In genomic region chr4:145055533-145056257, GRCh38 we compare ENCODE assay signal across 30 cellular contexts. TPM values are rescaled to one million over a fixed set of nuclear protein-coding genes. Genes with fewer than 3 reads are reported as not detected.
DNase-seq lines count a peak whose midpoint lies in the region; ATAC-seq, FAIRE-seq and TF ChIP-seq lines count a peak whose summit lies in the region.
"Had no signal": no experiment of that assay in that cellular context is flagged by ENCODE, and none has a peak within 500 bp of the region (broad histone marks: within the 10 kb centered on the region; RNA-seq: fewer than 3 reads in every experiment).

No MANE protein-coding gene starts in this region.

- H3K9ac ChIP-seq in astrocyte (ENCODE audit: low read length) = no peak overlapping the region
- H3K9ac ChIP-seq: KMS-11 had no signal

- no peaks in the 10 kb centered on the region for H4K20me1 ChIP-seq in astrocyte (ENCODE audit: insufficient read depth, low read length)

- no peaks in the 10 kb centered on the region for H3K9me3 Mint-ChIP-seq in activated T-cell treated with anti-CD3 and anti-CD28 coated beads, Interleukin-2, amount 50 U/mL, for 72 hours
- H3K9me3 Mint-ChIP-seq in astrocyte (ENCODE audit: unreplicated experiment) = no peaks in the 10 kb centered on the region
- no peaks in the 10 kb centered on the region for H3K9me3 Mint-ChIP-seq in stimulated activated effector memory CD8-positive, alpha-beta T cell treated with anti-CD3 and anti-CD28 coated beads, Interleukin-12 subunit alpha, Interleukin-12 subunit beta, amount 100 ng/mL, for 72 hours
- H3K9me3 Mint-ChIP-seq: CD8-positive, alpha-beta T cell; IgD-negative memory B cell had no signal

- H3K27me3 ChIP-seq in astrocyte (ENCODE audit: insufficient read depth, low read length) = no peaks in the 10 kb centered on the region

- peaks cover under 1% of the 10 kb centered on the region for H3K79me2 ChIP-seq in astrocyte (ENCODE audit: insufficient read depth, low read length)

- DNase-seq in activated CD4-positive, CD25-positive, alpha-beta regulatory T cell treated with anti-CD3 and anti-CD28 coated beads, Interleukin-2, amount 50 U/mL, for 72 hours = no peak
- DNase-seq in activated T-cell treated with anti-CD3 and anti-CD28 coated beads, Interleukin-2, amount 50 U/mL, for 72 hours = no peak
- DNase-seq in activated T-cell treated with anti-CD3 and anti-CD28 coated beads for 4 hours (no peak), astrocyte (ENCODE audit: low read depth) (no peak), cortex of kidney (lab: John Stamatoyannopoulos, UW) (no peak), NCI-H2196 (lab: John Stamatoyannopoulos, UW; ENCODE audit: unreplicated experiment) (no peak)
- no peak for DNase-seq in stimulated activated effector memory CD8-positive, alpha-beta T cell treated with anti-CD3 and anti-CD28 coated beads, Interleukin-12 subunit alpha, Interleukin-12 subunit beta, amount 100 ng/mL, for 72 hours (ENCODE audit: low spot score in 2 of 2)
- DNase-seq: Caco-2; CD8-positive, alpha-beta T cell; DMS 273 treated with DMSO at 0.1 percent for 48 hours; DMS79; EL; GDM1; MM.1S; NCI-H2029; NCI-H446 treated with DMSO at 0.1 percent for 48 hours; NCI-H526; NCI-H82; NK-92 treated with Interleukin-12 subunit alpha and Interleukin-12 subunit beta, amount 100 ng/mL, for 24 hours; PC-3 had no signal

- no peak overlapping the region for H3K27ac Mint-ChIP-seq in activated T-cell treated with anti-CD3 and anti-CD28 coated beads, Interleukin-2, amount 50 U/mL, for 72 hours
- H3K27ac Mint-ChIP-seq in astrocyte (ENCODE audit: unreplicated experiment) = peak overlapping the region; percentile 62
- no peak overlapping the region for H3K27ac Mint-ChIP-seq in stimulated activated effector memory CD8-positive, alpha-beta T cell treated with anti-CD3 and anti-CD28 coated beads, Interleukin-12 subunit alpha, Interleukin-12 subunit beta, amount 100 ng/mL, for 72 hours
- H3K27ac Mint-ChIP-seq: B cell; CD8-positive, alpha-beta T cell; IgD-negative memory B cell had no signal

- peaks cover 38% of the 10 kb centered on the region for H3K4me1 Mint-ChIP-seq in activated T-cell treated with anti-CD3 and anti-CD28 coated beads, Interleukin-2, amount 50 U/mL, for 72 hours (ENCODE audit: low read depth)
- peaks cover 13% of the 10 kb centered on the region for H3K4me1 Mint-ChIP-seq in astrocyte (ENCODE audit: low read depth, unreplicated experiment)
- peaks cover 24% of the 10 kb centered on the region for H3K4me1 Mint-ChIP-seq in stimulated activated effector memory CD8-positive, alpha-beta T cell treated with anti-CD3 and anti-CD28 coated beads, Interleukin-12 subunit alpha, Interleukin-12 subunit beta, amount 100 ng/mL, for 72 hours
- H3K4me1 Mint-ChIP-seq: B cell had no signal

- peak; percentile 17 to 38 for ATAC-seq in activated CD4-positive, CD25-positive, alpha-beta regulatory T cell treated with anti-CD3 and anti-CD28 coated beads, Interleukin-2, amount 50 U/mL, for 24 hours
- peak; percentile 78 for ATAC-seq in activated T-cell treated with anti-CD3 and anti-CD28 coated beads, Interleukin-2, amount 50 U/mL, for 72 hours (replicated peaks in 1 of 2)
- ATAC-seq in stimulated activated effector memory CD8-positive, alpha-beta T cell treated with anti-CD3 and anti-CD28 coated beads, Interleukin-12 subunit alpha, Interleukin-12 subunit beta, amount 100 ng/mL, for 72 hours = peak; percentile 54
- ATAC-seq: CD8-positive, alpha-beta T cell; HCT116; PC-3 had no signal

- no peak overlapping the region for H2AFZ ChIP-seq in astrocyte (ENCODE audit: low read depth, low read length)

- H3K27ac ChIP-seq in astrocyte (ENCODE audit: low read depth, low read length) = no peak overlapping the region
- H3K27ac ChIP-seq: 22Rv1, C4-2B, HL-60, KMS-11 had no signal

- TF ChIP-seq CTCF in astrocyte (IDR thresholded peaks at IDR 0.05; ENCODE audit: insufficient read depth, low read depth, low read length) = no peak

- H3K36me3 ChIP-seq in astrocyte (ENCODE audit: insufficient read depth, low read length) = peaks cover 2% of the 10 kb centered on the region

- no peak overlapping the region for H3K4me2 ChIP-seq in astrocyte (ENCODE audit: low read length)
- H3K4me2 ChIP-seq: KMS-11 had no signal

- no peaks in the 10 kb centered on the region for H3K9me3 ChIP-seq in astrocyte (ENCODE audit: insufficient read depth, low read depth, low read length)
- H3K9me3 ChIP-seq: Caco-2 had no signal

- FAIRE-seq in astrocyte (lab: Jason Lieb, UNC) = no peak
- FAIRE-seq: GM12891, H1 had no signal

- no peaks in the 10 kb centered on the region for H3K36me3 Mint-ChIP-seq in activated T-cell treated with anti-CD3 and anti-CD28 coated beads, Interleukin-2, amount 50 U/mL, for 72 hours (ENCODE audit: insufficient read depth in 2 of 2)
- peaks cover 4% of the 10 kb centered on the region for H3K36me3 Mint-ChIP-seq in astrocyte (ENCODE audit: low read depth, unreplicated experiment)
- no peaks in the 10 kb centered on the region for H3K36me3 Mint-ChIP-seq in stimulated activated effector memory CD8-positive, alpha-beta T cell treated with anti-CD3 and anti-CD28 coated beads, Interleukin-12 subunit alpha, Interleukin-12 subunit beta, amount 100 ng/mL, for 72 hours

- H3K4me3 ChIP-seq in astrocyte (ENCODE audit: insufficient read depth, low read depth, low read length) = no peak overlapping the region

- H3K4me3 Mint-ChIP-seq in activated T-cell treated with anti-CD3 and anti-CD28 coated beads, Interleukin-2, amount 50 U/mL, for 72 hours = peak overlapping the region in 1 of 2 donors; percentile 18
- H3K4me3 Mint-ChIP-seq in astrocyte (ENCODE audit: unreplicated experiment) = no peak overlapping the region
- H3K4me3 Mint-ChIP-seq in stimulated activated effector memory CD8-positive, alpha-beta T cell treated with anti-CD3 and anti-CD28 coated beads, Interleukin-12 subunit alpha, Interleukin-12 subunit beta, amount 100 ng/mL, for 72 hours = no peak overlapping the region
- H3K4me3 Mint-ChIP-seq: B cell; CD8-positive, alpha-beta T cell; IgD-negative memory B cell had no signal

- H3K27me3 Mint-ChIP-seq in activated T-cell treated with anti-CD3 and anti-CD28 coated beads, Interleukin-2, amount 50 U/mL, for 72 hours (ENCODE audit: low read depth) = no peaks in the 10 kb centered on the region
- H3K27me3 Mint-ChIP-seq in astrocyte (ENCODE audit: low read depth, unreplicated experiment) = no peaks in the 10 kb centered on the region
- H3K27me3 Mint-ChIP-seq: B cell, IgD-negative memory B cell had no signal

- no peaks in the 10 kb centered on the region for H3K4me1 ChIP-seq in astrocyte (ENCODE audit: insufficient read depth, low read length)
- H3K4me1 ChIP-seq: Caco-2 had no signal

RNA-seq across cellular contexts. Expression of gene ANAPC10, which starts 42.3 kb away (rescaled TPM):
- 10 to 100 TPM; 25.2 to 29.4 TPM for total RNA-seq in activated T-cell treated with anti-CD3 and anti-CD28 coated beads, Interleukin-2, amount 50 U/mL, for 72 hours
- total RNA-seq in astrocyte = 19.5 and 21.0 TPM in 2 replicates

RNA-seq across cellular contexts. Expression of gene ABCE1, which starts 42.4 kb away (rescaled TPM):
- 100 to 1,000 TPM in 1 of 2 donors, 10 to 100 TPM in 1; 85.0 to 118 TPM for total RNA-seq in activated T-cell treated with anti-CD3 and anti-CD28 coated beads, Interleukin-2, amount 50 U/mL, for 72 hours
- total RNA-seq in astrocyte = 70.7 and 81.1 TPM in 2 replicates

Comparison
In these comparisons a context has a peak if more than half of its experiments do, and no peak if none do; other contexts are left out.
1. ATAC-seq: peak in every context shown above with its lines; median percentile 78 in activated T-cell treated with anti-CD3 and anti-CD28 coated beads, Interleukin-2, amount 50 U/mL, for 72 hours; 54 in stimulated activated effector memory CD8-positive, alpha-beta T cell treated with anti-CD3 and anti-CD28 coated beads, Interleukin-12 subunit alpha, Interleukin-12 subunit beta, amount 100 ng/mL, for 72 hours; 28 in activated CD4-positive, CD25-positive, alpha-beta regulatory T cell treated with anti-CD3 and anti-CD28 coated beads, Interleukin-2, amount 50 U/mL, for 24 hours.